25 cellular contexts compared by ENCODE assay signal in the genomic region with DNA sequence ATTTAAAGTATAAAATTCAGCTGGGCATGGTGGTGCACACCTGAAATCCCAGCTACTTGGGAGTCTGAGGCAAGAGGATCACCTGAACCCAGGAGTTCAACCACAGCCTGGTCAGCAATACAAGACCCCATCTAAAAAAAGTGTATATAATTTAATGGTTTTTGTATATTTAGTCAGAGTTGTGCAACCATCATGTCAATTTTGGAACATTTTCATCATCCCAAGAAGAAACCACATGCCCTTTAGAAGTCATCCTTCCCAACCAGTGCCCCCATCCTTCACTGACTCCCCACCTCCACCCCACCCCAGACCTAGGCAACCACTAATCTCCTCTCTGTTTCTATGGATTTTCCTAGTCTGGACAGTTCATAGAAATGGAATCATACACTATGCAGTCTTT. TPM values are rescaled to one million over a fixed set of nuclear protein-coding genes. Genes with fewer than 3 reads are reported as not detected.
DNase-seq lines count a peak whose midpoint lies in the region; ATAC-seq and TF ChIP-seq lines count a peak whose summit lies in the region.
"Had no signal": no experiment of that assay in that cellular context is flagged by ENCODE, and none has a peak within 500 bp of the region (broad histone marks: within the 10 kb centered on the region; RNA-seq: fewer than 3 reads in every experiment).

No MANE protein-coding gene starts in this region.

- TF ChIP-seq RAD21 in IMR-90 (IDR thresholded peaks at IDR 0.05; ENCODE audit: low read length), result no peak

- intact Hi-C loops in IMR-90 (cut with micrococcal nuclease), result no loop called here

- H3K9me3 Mint-ChIP-seq in chondrocyte (ENCODE audit: low read depth), result no peaks in the 10 kb centered on the region
- peaks cover 4% of the 10 kb centered on the region for H3K9me3 Mint-ChIP-seq in mesothelial cell of epicardium

- H3K14ac ChIP-seq in IMR-90 (replicated peaks; ENCODE audit: low read depth, low read length), result peak overlapping the region; percentile 78

- H3K23ac ChIP-seq in IMR-90 (ENCODE audit: low read depth, low read length), result peak overlapping the region; percentile 31; the same call in 1 of the 2 replicates

- H2AFZ ChIP-seq in IMR-90 (replicated peaks; ENCODE audit: low read length, poor library complexity) (no peak overlapping the region), osteoblast (ENCODE audit: low read length) (no peak overlapping the region)

- H3K27me3 Mint-ChIP-seq in chondrocyte (ENCODE audit: low read depth), result no peaks in the 10 kb centered on the region
- H3K27me3 Mint-ChIP-seq in mesothelial cell of epicardium (ENCODE audit: low read depth), result no peaks in the 10 kb centered on the region

- H3K4me1 ChIP-seq in IMR-90 (ENCODE audit: control insufficient read depth, insufficient read depth, low read length) (peaks cover 23% of the 10 kb centered on the region), osteoblast (ENCODE audit: insufficient read depth, low read length) (peaks cover 66% of the 10 kb centered on the region), foreskin keratinocyte (peaks cover 4% of the 10 kb centered on the region)
- H3K4me1 ChIP-seq: BE2C had no signal

- peak overlapping the region; percentile 95 for H2AK5ac ChIP-seq in IMR-90 (ENCODE audit: low read depth, low read length)

- H3K9ac ChIP-seq in IMR-90 (ENCODE audit: low read depth, low read length), result no peak overlapping the region
- H3K9ac ChIP-seq: KMS-11 had no signal

- in situ Hi-C loops in IMR-90 (cut with MboI; ENCODE audit: low sequenced_read_pairs), result no loop called here

- no peak overlapping the region for H3K4me2 ChIP-seq in IMR-90 (ENCODE audit: low read depth, low read length)
- H3K4me2 ChIP-seq in osteoblast (ENCODE audit: insufficient read depth, low read length), result no peak overlapping the region
- H3K4me2 ChIP-seq: KMS-11 had no signal

- H3K36me3 ChIP-seq in IMR-90 (ENCODE audit: control insufficient read depth, insufficient read depth, low read length) (no peaks in the 10 kb centered on the region), osteoblast (ENCODE audit: insufficient read depth, low read length) (no peaks in the 10 kb centered on the region)
- H3K36me3 ChIP-seq: BE2C had no signal

- H3K18ac ChIP-seq in IMR-90 (ENCODE audit: low read depth, low read length), result peak overlapping the region; percentile 92

- H3K27ac Mint-ChIP-seq in chondrocyte (ENCODE audit: unreplicated experiment) (peak overlapping the region; percentile 97), mesothelial cell of epicardium (no peak overlapping the region)
- H3K27ac Mint-ChIP-seq: CD14-positive monocyte; CD8-positive, alpha-beta memory T cell; IgD-negative memory B cell had no signal

- H3K27ac ChIP-seq in IMR-90 (ENCODE audit: insufficient read depth, low read length), result peak overlapping the region; percentile 93
- peak overlapping the region; percentile 95 for H3K27ac ChIP-seq in osteoblast (ENCODE audit: low read depth, low read length)
- no peak overlapping the region for H3K27ac ChIP-seq in foreskin keratinocyte
- H3K27ac ChIP-seq: KMS-11, RWPE1 had no signal

- H3K9me1 ChIP-seq in IMR-90 (ENCODE audit: insufficient read depth, low read length), result no peaks in the 10 kb centered on the region

- CTCF ChIA-PET in IMR-90 (lab: Yijun Ruan, JAX), result no interaction called here

- H3K79me2 ChIP-seq in osteoblast (ENCODE audit: insufficient read depth, low read length), result no peaks in the 10 kb centered on the region

- H3K9me3 ChIP-seq in IMR-90 (ENCODE audit: control insufficient read depth, insufficient read depth, low read length) (no peaks in the 10 kb centered on the region), osteoblast (ENCODE audit: low read depth, low read length) (no peaks in the 10 kb centered on the region)
- H3K9me3 ChIP-seq: BE2C had no signal

- BruUV-seq in IMR-90 (replicated peaks; lab: Mats Ljungman, UMichigan), result no TSS peak

- H3K36me3 Mint-ChIP-seq in chondrocyte (ENCODE audit: low read depth) (no peaks in the 10 kb centered on the region), mesothelial cell of epicardium (no peaks in the 10 kb centered on the region)
- H3K36me3 Mint-ChIP-seq: CD14-positive monocyte had no signal

- TF ChIP-seq POLR2A in IMR-90 (IDR thresholded peaks at IDR 0.05; ENCODE audit: low read depth, low read length), result no peak

- H3K27me3 ChIP-seq in IMR-90 (ENCODE audit: control insufficient read depth, insufficient read depth, low read length) (no peaks in the 10 kb centered on the region), osteoblast (ENCODE audit: insufficient read depth, low read length) (no peaks in the 10 kb centered on the region), foreskin keratinocyte (no peaks in the 10 kb centered on the region)
- H3K27me3 ChIP-seq: BE2C had no signal

- POLR2A ChIA-PET in IMR-90 (lab: Charles Lee; ENCODE audit: unreplicated experiment), result no interaction called here

- H3K4ac ChIP-seq in IMR-90 (ENCODE audit: low read depth, low read length), result peak overlapping the region; percentile 83

- peak overlapping the region; percentile 83 for H4K91ac ChIP-seq in IMR-90 (ENCODE audit: insufficient read depth, low read depth, low read length)

- H2BK20ac ChIP-seq in IMR-90 (ENCODE audit: low read depth, low read length), result peak overlapping the region; percentile 91

- peaks cover 80% of the 10 kb centered on the region for H3K4me1 Mint-ChIP-seq in chondrocyte (ENCODE audit: low read depth)
- H3K4me1 Mint-ChIP-seq in mesothelial cell of epicardium, result peaks cover 33% of the 10 kb centered on the region
- H3K4me1 Mint-ChIP-seq: IgD-negative memory B cell had no signal

- no peak for TF ChIP-seq CTCF in IMR-90 (conservative IDR thresholded peaks at IDR 0.05; ENCODE audit: low read depth, low read length)
- no peak for TF ChIP-seq CTCF in chondrocyte (IDR thresholded peaks at IDR 0.05)
- TF ChIP-seq CTCF in osteoblast (IDR thresholded peaks at IDR 0.05; ENCODE audit: extremely low read depth, low read depth, low read length), result no peak
- TF ChIP-seq CTCF in mesothelial cell of epicardium (IDR thresholded peaks at IDR 0.05; ENCODE audit: unreplicated experiment), result no peak
- TF ChIP-seq CTCF in foreskin keratinocyte (conservative IDR thresholded peaks at IDR 0.05), result no peak

- H3K79me1 ChIP-seq in IMR-90 (ENCODE audit: low read depth in 1 of 2, low read length in 2 of 2), result no peaks in the 10 kb centered on the region; a peak in 1 of 4 replicates

- H3K4me3 Mint-ChIP-seq in chondrocyte (ENCODE audit: unreplicated experiment) (no peak overlapping the region), mesothelial cell of epicardium (no peak overlapping the region)
- H3K4me3 Mint-ChIP-seq: CD14-positive monocyte; CD8-positive, alpha-beta memory T cell; IgD-negative memory B cell had no signal

- ATAC-seq in IMR-90 (ENCODE audit: low read depth) (no peak), GM21390 (IDR thresholded peaks at IDR 0.05; ENCODE audit: unreplicated experiment) (no peak), foreskin keratinocyte (no peak)

- peak overlapping the region; percentile 87 for H2BK120ac ChIP-seq in IMR-90 (ENCODE audit: low read depth, low read length)

- H4K5ac ChIP-seq in IMR-90 (ENCODE audit: low read depth, low read length), result peak overlapping the region; percentile 95

- peak; percentile 8 for DNase-seq in EH (ENCODE audit: low read depth)
- no peak for DNase-seq in IMR-90
- no peak for DNase-seq in chondrocyte (ENCODE audit: low spot score)
- no peak for DNase-seq in osteoblast (ENCODE audit: insufficient read length, low spot score, missing footprints)
- DNase-seq in mesothelial cell of epicardium (ENCODE audit: low spot score in 2 of 2, unreplicated experiment in 2 of 2), result no peak
- no peak for DNase-seq in foreskin keratinocyte
- DNase-seq in NCI-H748 treated with DMSO at 0.1 percent for 48 hours (lab: John Stamatoyannopoulos, UW), result no peak
- DNase-seq: BE2C; CD8-positive, alpha-beta memory T cell; DMS 273 treated with DMSO at 0.1 percent for 48 hours; DMS79; GF-D8; MM.1S; NCI-H1092 treated with DMSO at 0.1 percent for 48 hours; NCI-H146; NCI-H2029; NCI-H446; NCI-H526 treated with DMSO at 0.1 percent for 48 hours; SHP77; T-helper 1 cell had no signal

- H2AK9ac ChIP-seq in IMR-90 (replicated peaks; ENCODE audit: low read depth, low read length, poor library complexity), result no peak overlapping the region

- H3K56ac ChIP-seq in IMR-90 (ENCODE audit: extremely low read depth, insufficient read depth, low read length), result peak overlapping the region; percentile 78; the same call in 1 of the 2 replicates

- H3K4me3 ChIP-seq in IMR-90 (ENCODE audit: insufficient read depth, low read depth, low read length), result no peak overlapping the region
- H3K4me3 ChIP-seq in osteoblast (ENCODE audit: insufficient read depth, low read length), result no peak overlapping the region

- peak overlapping the region; percentile 91 for H2BK15ac ChIP-seq in IMR-90 (ENCODE audit: low read depth, low read length)

- H4K8ac ChIP-seq in IMR-90 (ENCODE audit: low read depth in 2 of 2, low read length in 2 of 2), result peak overlapping the region; percentile 90 to 92

- H4K20me1 ChIP-seq in IMR-90 (ENCODE audit: insufficient read depth, low read length), result no peaks in the 10 kb centered on the region
- H4K20me1 ChIP-seq in osteoblast (ENCODE audit: insufficient read depth, low read length), result no peaks in the 10 kb centered on the region

- H2BK5ac ChIP-seq in IMR-90 (ENCODE audit: low read depth, low read length, poor library complexity, severe bottlenecking), result peak overlapping the region; percentile 100

- dilution Hi-C loops in IMR-90 (cut with HindIII; ENCODE audit: low sequenced_read_pairs, unreplicated experiment), result no loop called here

TF ChIP-seq in IMR-90, 13 proteins besides CTCF, POLR2A, EP300 and RAD21:
- no peak for TF ChIP-seq BHLHE40 (IDR thresholded peaks at IDR 0.05; ENCODE audit: low read depth, low read length)
- TF ChIP-seq CEBPB (IDR thresholded peaks at IDR 0.05; ENCODE audit: low read depth, low read length), result peak; percentile 56

RNA-seq across cellular contexts. Expression of a gene that starts 18.8 kb away (rescaled TPM):
- total RNA-seq in IMR-90 (2012; rRNA removed), result 10.8 and 11.7 TPM in 2 replicates
- 4.9 and 6.3 TPM in 2 replicates for polyA plus RNA-seq in IMR-90 (2012; rRNA removed)
- 2.4 TPM in 2 replicates for polyA plus RNA-seq in IMR-90 (2012; cell fraction: cytosol; rRNA removed)
- 1.1 and 6.6 TPM in 2 replicates for polyA plus RNA-seq in IMR-90 (2012; cell fraction: nucleus; rRNA removed; ENCODE audit: low replicate concordance)
- 0.89 to 2.8 TPM (median 2.7 TPM) in 3 replicates for total RNA-seq in chondrocyte
- total RNA-seq in osteoblast, result 4.1 and 8.3 TPM in 2 replicates
- total RNA-seq in mesothelial cell of epicardium, result 5.9 to 6.7 TPM (median 6.1 TPM) in 3 replicates
- 0.04 and 0.10 TPM in 2 replicates for total RNA-seq in foreskin keratinocyte
- 0.01 TPM in 1 of 2 replicates, not detected in the other for polyA plus RNA-seq in foreskin keratinocyte
- total RNA-seq: CD8-positive, alpha-beta memory T cell had no signal
- polyA plus RNA-seq: CD14-positive monocyte; CD8-positive, alpha-beta memory T cell; IgD-negative memory B cell had no signal
